In genomic region chr16:88464447-88465318, GRCh38 we compare ENCODE assay signal across 10 cellular contexts. TPM values are rescaled to one million over a fixed set of nuclear protein-coding genes. Genes with fewer than 3 reads are reported as not detected.
DNase-seq lines count a peak whose midpoint lies in the region; ATAC-seq and TF ChIP-seq lines count a peak whose summit lies in the region.
"Had no signal": no experiment of that assay in that cellular context is flagged by ENCODE, and none has a peak within 500 bp of the region (broad histone marks: within the 10 kb centered on the region; RNA-seq: fewer than 3 reads in every experiment).

No MANE protein-coding gene starts in this region.

- 88 to 91% (median 90%) methylated on average over 25 of the region's 25 CpGs for WGBS in psoas muscle, 3 donors

- no peaks in the 10 kb centered on the region for H3K9me3 ChIP-seq in BLaER1
- H3K9me3 ChIP-seq in psoas muscle: no peaks in the 10 kb centered on the region

- no peaks in the 10 kb centered on the region; the same call in 1 of the 2 replicates for H3K36me3 ChIP-seq in BLaER1
- no peaks in the 10 kb centered on the region for H3K36me3 ChIP-seq in psoas muscle (ENCODE audit: insufficient read depth in 1 of 2, low read depth in 1 of 2)

- H3K9me3 Mint-ChIP-seq in T-cell (no peaks in the 10 kb centered on the region), immature natural killer cell (no peaks in the 10 kb centered on the region)
- H3K9me3 Mint-ChIP-seq: activated T-cell treated with anti-CD3 and anti-CD28 coated beads, Interleukin-2, amount 50 U/mL, for 4 hours; brain had no signal

- H3K4me3 ChIP-seq in BLaER1 (no peak overlapping the region), psoas muscle (no peak overlapping the region)

- H3K4me1 ChIP-seq in BLaER1 (peaks cover 96% of the 10 kb centered on the region), foreskin keratinocyte (no peaks in the 10 kb centered on the region), psoas muscle (no peaks in the 10 kb centered on the region)

- ATAC-seq in T-cell (replicated peaks in 1 of 4): no peak
- no peak for ATAC-seq in foreskin keratinocyte
- no peak for ATAC-seq in psoas muscle
- ATAC-seq in GM18519 (IDR thresholded peaks at IDR 0.05; ENCODE audit: low FRiP score, unreplicated experiment): no peak
- ATAC-seq: activated T-cell treated with anti-CD3 and anti-CD28 coated beads, Interleukin-2, amount 50 U/mL, for 4 hours had no signal

- TF ChIP-seq CTCF in GM20000 (IDR thresholded peaks at IDR 0.05; ENCODE audit: extremely low read depth, missing control alignments): no peak
- TF ChIP-seq CTCF in foreskin keratinocyte (conservative IDR thresholded peaks at IDR 0.05): no peak
- no peak for TF ChIP-seq CTCF in psoas muscle (IDR thresholded peaks at IDR 0.05)

- H3K4me1 Mint-ChIP-seq in T-cell (peaks cover 43 to 87% (median 69%) of the 10 kb centered on the region in 3 donors), immature natural killer cell (peaks cover 84 to 93% of the 10 kb centered on the region in 2 donors)

- peak overlapping the region; percentile 48 to 49 for H3K27ac Mint-ChIP-seq in T-cell
- H3K27ac Mint-ChIP-seq in immature natural killer cell: peak overlapping the region; percentile 88 to 96 (median 92)

- H3K4me2 ChIP-seq in BLaER1: peak overlapping the region; percentile 80

- H4K20me1 ChIP-seq in BLaER1: peaks cover 92% of the 10 kb centered on the region

- intact Hi-C loops in psoas muscle (cut with DNase I): no loop called here

- peak; percentile 83 for DNase-seq in GM20000 (ENCODE audit: low spot score)
- DNase-seq in T-cell: peak in 3 of 34 experiments; percentile 18 to 27 (median 24)
- DNase-seq in immature natural killer cell: peak; percentile 60 to 67 (median 64)
- DNase-seq in DMS79 (lab: John Stamatoyannopoulos, UW): no peak
- no peak for DNase-seq in foreskin keratinocyte
- no peak for DNase-seq in psoas muscle
- DNase-seq: activated T-cell treated with anti-CD3 and anti-CD28 coated beads, Interleukin-2, amount 50 U/mL, for 4 hours had no signal

- H3K27me3 Mint-ChIP-seq in T-cell (no peaks in the 10 kb centered on the region), immature natural killer cell (ENCODE audit: low read depth in 3 of 3) (peaks cover 27 to 32% (median 27%) of the 10 kb centered on the region in 3 donors)
- H3K27me3 Mint-ChIP-seq: brain had no signal

- POLR2A ChIA-PET in T-cell (lab: Charles Lee): no interaction called here

- H3K27ac ChIP-seq in BLaER1 (peak overlapping the region; percentile 66), foreskin keratinocyte (no peak overlapping the region), psoas muscle (no peak overlapping the region)

- peak overlapping the region; percentile 55; the same call in 1 of the 2 replicates for H3K9ac ChIP-seq in BLaER1

- no peaks in the 10 kb centered on the region for H3K27me3 ChIP-seq in BLaER1
- H3K27me3 ChIP-seq in foreskin keratinocyte: no peaks in the 10 kb centered on the region
- peaks cover 0 to 19% (median 2%) of the 10 kb centered on the region in 3 donors for H3K27me3 ChIP-seq in psoas muscle (ENCODE audit: insufficient read depth in 3 of 3, low read length in 2 of 3)

- H3K36me3 Mint-ChIP-seq in T-cell (no peaks in the 10 kb centered on the region), immature natural killer cell (no peaks in the 10 kb centered on the region)
- H3K36me3 Mint-ChIP-seq: brain had no signal

- CTCF ChIA-PET in T-cell (lab: Charles Lee): no interaction called here

- H3K4me3 Mint-ChIP-seq in T-cell: peak overlapping the region in 1 of 3 donors; percentile 42
- H3K4me3 Mint-ChIP-seq in immature natural killer cell: peak overlapping the region; percentile 66 to 81 (median 76)
- H3K4me3 Mint-ChIP-seq: activated T-cell treated with anti-CD3 and anti-CD28 coated beads, Interleukin-2, amount 50 U/mL, for 4 hours; brain had no signal

RNA-seq across cellular contexts. Expression of gene ZFPM1, which starts 11.6 kb away (rescaled TPM):
- total RNA-seq in T-cell (10 to 100 TPM; 19.6 to 38.4 (median 33.1) TPM), foreskin keratinocyte (4.4 and 4.8 TPM in 2 replicates), psoas muscle (1 to 10 TPM; 2.3 to 2.9 (median 2.6) TPM)
- polyA plus RNA-seq in immature natural killer cell (under 1 TPM in 2 of 3 donors, not detected in 1; 0.14 to 0.75 TPM), foreskin keratinocyte (2.9 and 3.0 TPM in 2 replicates), psoas muscle (1 to 10 TPM in 1 of 3 donors, under 1 TPM in 2; 0.43 to 1.4 (median 0.56) TPM)

Comparison
In these comparisons a context has a peak if more than half of its experiments do, and no peak if none do; other contexts are left out.
1. DNase-seq: peak in GM20000 (single experiment) and immature natural killer cell (3 of 3); none in DMS79 (single experiment), foreskin keratinocyte (0 of 2) and psoas muscle (0 of 2).